In genomic region chr20:17541996-17542395, GRCh38 we compare ENCODE assay signal across 16 cellular contexts. TPM values are rescaled to one million over a fixed set of nuclear protein-coding genes. Genes with fewer than 3 reads are reported as not detected.
DNase-seq lines count a peak whose midpoint lies in the region; ATAC-seq and TF ChIP-seq lines count a peak whose summit lies in the region.
"Had no signal": no experiment of that assay in that cellular context is flagged by ENCODE, and none has a peak within 500 bp of the region (broad histone marks: within the 10 kb centered on the region; RNA-seq: fewer than 3 reads in every experiment).

No MANE protein-coding gene starts in this region.

- H3K27ac Mint-ChIP-seq in osteocyte (ENCODE audit: unreplicated experiment) = peak overlapping the region; percentile 96
- H3K27ac Mint-ChIP-seq: activated CD8-positive, alpha-beta T cell treated with anti-CD3 and anti-CD28 coated beads for 36 hours; activated T-helper 2 cell treated with anti-CD3 and anti-CD28 coated beads, Interferon-gamma antibody, Interleukin-2, Interleukin-4, amounts not matched to agents 10 μg/mL and 5 μg/mL and 100 μg/mL, durations not matched to agents 14 hours and 24 hours and 36 hours had no signal

- peaks cover 79% of the 10 kb centered on the region for H3K4me1 Mint-ChIP-seq in osteocyte (ENCODE audit: unreplicated experiment)

- H3K27me3 Mint-ChIP-seq in osteocyte (ENCODE audit: unreplicated experiment) = no peaks in the 10 kb centered on the region

- no peaks in the 10 kb centered on the region for H3K9me3 Mint-ChIP-seq in osteocyte (ENCODE audit: unreplicated experiment)
- H3K9me3 Mint-ChIP-seq: activated CD8-positive, alpha-beta T cell treated with anti-CD3 and anti-CD28 coated beads for 36 hours; activated T-helper 2 cell treated with anti-CD3 and anti-CD28 coated beads, Interferon-gamma antibody, Interleukin-2, Interleukin-4, amounts not matched to agents 10 μg/mL and 5 μg/mL and 100 μg/mL, durations not matched to agents 14 hours and 24 hours and 36 hours had no signal

- DNase-seq in AG20443 (ENCODE audit: low spot score) (peak; percentile 71), RPMI7951 (ENCODE audit: low read depth) (peak; percentile 59), fibroblast of gingiva (ENCODE audit: low read depth) (peak; percentile 58), osteocyte (ENCODE audit: extremely low spot score, unreplicated experiment) (no peak), NCI-H2196 (lab: John Stamatoyannopoulos, UW; ENCODE audit: unreplicated experiment) (no peak), iPS-NIHi7 (ENCODE audit: extremely low spot score) (no peak)
- DNase-seq: activated CD8-positive, alpha-beta T cell treated with anti-CD3 and anti-CD28 coated beads for 36 hours; DMS79; mucosa of descending colon; NCI-H1930; NCI-H82; stimulated activated CD4-positive, alpha-beta T cell treated with anti-CD3 and anti-CD28 coated beads, Interleukin-15, amount 100 ng/mL, for 24 hours had no signal

- ATAC-seq in HG02623 (IDR thresholded peaks at IDR 0.05; ENCODE audit: unreplicated experiment) (no peak), HG03045 (IDR thresholded peaks at IDR 0.05; ENCODE audit: unreplicated experiment) (no peak)
- ATAC-seq: activated CD8-positive, alpha-beta T cell treated with anti-CD3 and anti-CD28 coated beads for 36 hours; mucosa of descending colon; Right ventricle myocardium inferior had no signal

- no peak overlapping the region for H3K4me3 Mint-ChIP-seq in osteocyte (ENCODE audit: unreplicated experiment)
- H3K4me3 Mint-ChIP-seq: activated CD8-positive, alpha-beta T cell treated with anti-CD3 and anti-CD28 coated beads for 36 hours had no signal

- TF ChIP-seq CTCF in osteocyte (IDR thresholded peaks at IDR 0.05) = no peak

- no peaks in the 10 kb centered on the region for H3K36me3 Mint-ChIP-seq in osteocyte (ENCODE audit: unreplicated experiment)

RNA-seq across cellular contexts. Expression of gene BFSP1, which starts 10.8 kb away (rescaled TPM):
- 3.0 and 5.0 TPM in 2 replicates for total RNA-seq in RPMI7951 (2014; rRNA removed; shearing (Covaris generic))
- total RNA-seq in osteocyte = 12.6 and 13.8 TPM in 2 replicates

RNA-seq across cellular contexts. Expression of gene DSTN, which starts 27.9 kb away (rescaled TPM):
- total RNA-seq in RPMI7951 (2014; rRNA removed; shearing (Covaris generic)) = 541 and 689 TPM in 2 replicates
- total RNA-seq in osteocyte = 676 and 684 TPM in 2 replicates

Comparison
In these comparisons a context has a peak if more than half of its experiments do, and no peak if none do; other contexts are left out.
1. DNase-seq: peak in AG20443 (single experiment), RPMI7951 (single experiment) and fibroblast of gingiva (single experiment); none in osteocyte (single experiment), NCI-H2196 (single experiment) and iPS-NIHi7 (single experiment).